ENCODE assay signal across 29 cellular contexts in the genomic region with DNA sequence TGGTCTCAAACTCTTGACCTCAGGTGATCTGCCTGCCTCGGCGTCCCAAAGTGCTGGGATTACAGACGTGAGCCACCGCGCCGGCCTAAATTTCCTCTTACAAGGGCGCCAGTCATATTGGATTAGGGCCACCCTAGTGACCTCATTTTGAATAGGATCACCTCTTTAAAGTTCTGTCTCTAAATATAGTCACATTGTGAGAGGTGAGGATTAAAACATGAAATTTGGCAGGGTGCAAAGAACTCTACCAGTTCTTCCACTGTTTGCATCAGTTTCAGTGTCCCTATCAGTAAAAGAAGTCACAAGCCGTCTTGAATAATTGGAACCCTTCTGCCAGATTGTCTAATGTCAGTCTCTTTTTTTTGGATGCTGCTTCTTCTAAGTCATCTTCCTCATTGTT. TPM values are rescaled to one million over a fixed set of nuclear protein-coding genes. Genes with fewer than 3 reads are reported as not detected.
DNase-seq lines count a peak whose midpoint lies in the region; ATAC-seq, FAIRE-seq and TF ChIP-seq lines count a peak whose summit lies in the region.
"Had no signal": no experiment of that assay in that cellular context is flagged by ENCODE, and none has a peak within 500 bp of the region (broad histone marks: within the 10 kb centered on the region; RNA-seq: fewer than 3 reads in every experiment).

No MANE protein-coding gene starts in this region.

- peak overlapping the region; percentile 69 for H3K27ac Mint-ChIP-seq in activated T-cell treated with anti-CD3 and anti-CD28 coated beads, Interleukin-2, amount 50 U/mL, for 24 hours
- H3K27ac Mint-ChIP-seq in H9 = peak overlapping the region in 1 of 3 experiments; percentile 98; a peak in 2 of 7 replicates
- H3K27ac Mint-ChIP-seq: activated CD4-positive, alpha-beta memory T cell treated with anti-CD3 and anti-CD28 coated beads, Interleukin-2, amount 10 ng/mL, durations not matched to agents 7 days and 5 days; natural killer cell treated with Interleukin-12 subunit alpha and Interleukin-12 subunit beta and Interleukin-15 and Interleukin-18, amount 100 ng/mL, for 72 hours had no signal

- no peak overlapping the region for H2BK5ac ChIP-seq in H9 (ENCODE audit: insufficient read length, low read length)

- no peak overlapping the region for H4K91ac ChIP-seq in H9 (ENCODE audit: insufficient read length, low read depth, low read length)

- H2AFZ ChIP-seq in H9 (ENCODE audit: low read length) = no peak overlapping the region
- no peak overlapping the region for H2AFZ ChIP-seq in GM12878 (ENCODE audit: control insufficient read depth, low read depth, low read length)

- H3K36me3 Mint-ChIP-seq in activated T-cell treated with anti-CD3 and anti-CD28 coated beads, Interleukin-2, amount 50 U/mL, for 24 hours (ENCODE audit: low read depth) = peaks cover 61% of the 10 kb centered on the region
- H3K36me3 Mint-ChIP-seq in activated T-cell treated with anti-CD3 and anti-CD28 coated beads, Interleukin-2, amount 50 U/mL, for 4 hours (ENCODE audit: insufficient read depth) = peaks cover 11% of the 10 kb centered on the region
- H3K36me3 Mint-ChIP-seq in H9 (ENCODE audit: insufficient read depth in 1 of 3, low read depth in 3 of 3) = peaks cover 3 to 4% (median 4%) of the 10 kb centered on the region in 3 experiments; a peak in 5 of 7 replicates
- H3K36me3 Mint-ChIP-seq: natural killer cell treated with Interleukin-12 subunit alpha and Interleukin-12 subunit beta and Interleukin-15 and Interleukin-18, amount 100 ng/mL, for 72 hours had no signal

- CTCF ChIA-PET in GM12878 (lab: Yijun Ruan, JAX) = no interaction called here

- no peak for TF ChIP-seq EP300 in GM12878 (IDR thresholded peaks at IDR 0.05; ENCODE audit: borderline replicate concordance in 1 of 2, control insufficient read depth in 1 of 2, low read depth in 2 of 2, low read length in 2 of 2)

- H3K4me1 Mint-ChIP-seq in activated T-cell treated with anti-CD3 and anti-CD28 coated beads, Interleukin-2, amount 50 U/mL, for 24 hours (ENCODE audit: low read depth) = peaks cover 67% of the 10 kb centered on the region
- peaks cover 60% of the 10 kb centered on the region for H3K4me1 Mint-ChIP-seq in activated T-cell treated with anti-CD3 and anti-CD28 coated beads, Interleukin-2, amount 50 U/mL, for 4 hours (ENCODE audit: low read depth)
- H3K4me1 Mint-ChIP-seq in H9 = peaks cover 46 to 55% of the 10 kb centered on the region in 2 experiments

- no TSS peak for BruUV-seq in GM12878 (replicated peaks; lab: Mats Ljungman, UMichigan)

- 0 out of 4 replicates have a peak, but pooled peaks cover 0 to 7% of the 10 kb centered on the region in 2 experiments for H3K36me3 ChIP-seq in GM12878 (ENCODE audit: control insufficient read depth in 2 of 2, insufficient read depth in 2 of 2, low read length in 1 of 2)
- no peaks in the 10 kb centered on the region for H3K36me3 ChIP-seq in rectal smooth muscle tissue (ENCODE audit: control insufficient read depth, insufficient read depth, low read length)
- H3K36me3 ChIP-seq: brain microvascular endothelial cell, colonic mucosa, HAP-1, upper lobe of left lung had no signal

- no peak overlapping the region for H2BK12ac ChIP-seq in H9 (ENCODE audit: insufficient read length, low read depth, low read length)

- intact Hi-C loops in GM12878 (cut with micrococcal nuclease; ENCODE audit: unreplicated experiment) = no loop called here

- ATAC-seq in activated T-cell treated with anti-CD3 and anti-CD28 coated beads, Interleukin-2, amount 50 U/mL, for 4 hours = no peak
- ATAC-seq in GM12878 = no peak
- ATAC-seq: natural killer cell treated with Interleukin-12 subunit alpha and Interleukin-12 subunit beta and Interleukin-15 and Interleukin-18, amount 100 ng/mL, for 72 hours had no signal

- no peak for TF ChIP-seq POLR2A in GM12878 (IDR thresholded peaks at IDR 0.05; ENCODE audit: low read depth, low read length)

- H2BK20ac ChIP-seq in H9 (ENCODE audit: low read depth, low read length, poor library complexity, severe bottlenecking) = no peak overlapping the region

- H3K9ac ChIP-seq in H9 (ENCODE audit: extremely low read depth, insufficient read length, low read length) (no peak overlapping the region), GM12878 (ENCODE audit: control insufficient read depth, insufficient read depth, low read length) (no peak overlapping the region), rectal smooth muscle tissue (ENCODE audit: low read length) (no peak overlapping the region)

- no peaks in the 10 kb centered on the region for H3K9me3 Mint-ChIP-seq in activated T-cell treated with anti-CD3 and anti-CD28 coated beads, Interleukin-2, amount 50 U/mL, for 24 hours
- no peaks in the 10 kb centered on the region for H3K9me3 Mint-ChIP-seq in activated T-cell treated with anti-CD3 and anti-CD28 coated beads, Interleukin-2, amount 50 U/mL, for 4 hours
- peaks cover 0 to 4% of the 10 kb centered on the region in 2 experiments; a peak in 4 of 5 replicates for H3K9me3 Mint-ChIP-seq in H9
- H3K9me3 Mint-ChIP-seq: activated CD4-positive, alpha-beta memory T cell treated with anti-CD3 and anti-CD28 coated beads, Interleukin-2, amount 10 ng/mL, durations not matched to agents 7 days and 5 days; natural killer cell treated with Interleukin-12 subunit alpha and Interleukin-12 subunit beta and Interleukin-15 and Interleukin-18, amount 100 ng/mL, for 72 hours had no signal

- H3K27me3 ChIP-seq in H9 (ENCODE audit: insufficient read depth, low read length) (no peaks in the 10 kb centered on the region), GM12878 (replicated peaks in 1 of 2; ENCODE audit: control insufficient read depth in 2 of 2, insufficient read depth in 2 of 2, low read length in 1 of 2) (no peaks in the 10 kb centered on the region), rectal smooth muscle tissue (ENCODE audit: control insufficient read depth, insufficient read depth, low read length) (no peaks in the 10 kb centered on the region)
- H3K27me3 ChIP-seq: brain microvascular endothelial cell, colonic mucosa, upper lobe of left lung had no signal

- RAD21 ChIA-PET in GM12878 (lab: Charles Lee; ENCODE audit: unreplicated experiment) = interaction anchor here (0.7 to 1.0 kb wide), 2 partner anchors 19 to 148 kb away, joined by 3 read pairs; no protein-coding TSS in a partner anchor

- no peak overlapping the region for H2AK5ac ChIP-seq in H9 (ENCODE audit: insufficient read length, low read length)

- no peak overlapping the region for H2BK120ac ChIP-seq in H9 (ENCODE audit: low read depth, low read length, poor library complexity, severe bottlenecking)

- no peaks in the 10 kb centered on the region for H3K23me2 ChIP-seq in H9 (ENCODE audit: insufficient read length, low read depth, low read length, poor library complexity, severe bottlenecking)

- no peak for TF ChIP-seq RAD21 in GM12878 (IDR thresholded peaks at IDR 0.05; ENCODE audit: insufficient read depth, low read depth, low read length)

- H3K18ac ChIP-seq in H9 (ENCODE audit: insufficient read length, low read depth, low read length) = no peak overlapping the region

- H4K8ac ChIP-seq in H9 (replicated peaks; ENCODE audit: insufficient read length, low read depth, low read length) = no peak overlapping the region

- WGBS in H9 (ENCODE audit: extremely low coverage, insufficient read length, low lambda C conversion rate) = no CpG with 5 or more reads among the region's 8 CpGs
- WGBS in GM12878 (ENCODE audit: insufficient coverage, insufficient replicate concordance, low lambda C conversion rate, missing lambda C conversion rate) = 98% methylated on average over 8 of the region's 8 CpGs

- no peak overlapping the region for H3K14ac ChIP-seq in H9 (ENCODE audit: insufficient read depth, low read length)

- H3K27ac ChIP-seq in H9 (ENCODE audit: insufficient read length, low read depth, low read length) (no peak overlapping the region), GM12878 (ENCODE audit: control insufficient read depth, insufficient read depth) (no peak overlapping the region), rectal smooth muscle tissue (ENCODE audit: low read depth, low read length) (peak overlapping the region; percentile 82)
- H3K27ac ChIP-seq: brain microvascular endothelial cell, colonic mucosa had no signal

- in situ Hi-C loops in GM12878 (cut with MboI) (no loop called here), KBM-7 (cut with MboI; ENCODE audit: low pct_unique_long_range_greater_than_20kb, low sequenced_read_pairs) (no loop called here)

- H3K27me3 Mint-ChIP-seq in activated T-cell treated with anti-CD3 and anti-CD28 coated beads, Interleukin-2, amount 50 U/mL, for 24 hours = no peaks in the 10 kb centered on the region
- H3K27me3 Mint-ChIP-seq in activated T-cell treated with anti-CD3 and anti-CD28 coated beads, Interleukin-2, amount 50 U/mL, for 4 hours (ENCODE audit: low read depth) = no peaks in the 10 kb centered on the region
- no peaks in the 10 kb centered on the region for H3K27me3 Mint-ChIP-seq in H9 (ENCODE audit: low read depth)
- H3K27me3 Mint-ChIP-seq: activated B cell treated with CpG ODN at 0.5 μM for 24 hours; activated CD4-positive, alpha-beta memory T cell treated with anti-CD3 and anti-CD28 coated beads, Interleukin-2, amount 10 ng/mL, durations not matched to agents 7 days and 5 days; natural killer cell treated with Interleukin-12 subunit alpha and Interleukin-12 subunit beta and Interleukin-15 and Interleukin-18, amount 100 ng/mL, for 72 hours had no signal

- FAIRE-seq in GM12878 (lab: Jason Lieb, UNC) (no peak), GM19239 (lab: Jason Lieb, UNC) (no peak)
- FAIRE-seq: A204.1, islet of Langerhans had no signal

- SMC1A ChIA-PET in GM12878 (lab: Charles Lee; ENCODE audit: uncharacterized antibody, unreplicated experiment) = no interaction called here

- peaks cover 10% of the 10 kb centered on the region for H3K4me1 ChIP-seq in H9 (ENCODE audit: insufficient read depth, low read length)
- H3K4me1 ChIP-seq in GM12878 (ENCODE audit: control insufficient read depth, insufficient read depth, low read length) = peaks cover 15% of the 10 kb centered on the region; the same call in 1 of the 2 replicates
- peaks cover 23% of the 10 kb centered on the region for H3K4me1 ChIP-seq in rectal smooth muscle tissue (ENCODE audit: control insufficient read depth, insufficient read depth, low read length)
- H3K4me1 ChIP-seq: colonic mucosa had no signal

- H3K56ac ChIP-seq in H9 (ENCODE audit: insufficient read length, low read depth, low read length) = no peak overlapping the region

- TF ChIP-seq CTCF in H9 (conservative IDR thresholded peaks at IDR 0.05) (no peak), GM12878 (IDR thresholded peaks at IDR 0.05 in 2 of 3, conservative IDR thresholded peaks at IDR 0.05 in 1 of 3; ENCODE audit: control insufficient read depth in 2 of 3, extremely low read depth in 1 of 3, insufficient read depth in 1 of 3, low read depth in 3 of 3, low read length in 3 of 3) (no peak)

- DNase-seq in activated T-cell treated with anti-CD3 and anti-CD28 coated beads, Interleukin-2, amount 50 U/mL, for 24 hours = no peak
- no peak for DNase-seq in activated T-cell treated with anti-CD3 and anti-CD28 coated beads, Interleukin-2, amount 50 U/mL, for 4 hours
- DNase-seq in H9 (no peak), GM12878 (ENCODE audit: low read depth, low spot score) (no peak), GM19239 (ENCODE audit: insufficient read length, low spot score) (no peak), NOMO-1 treated with DMSO at 0.1 percent for 48 hours (lab: John Stamatoyannopoulos, UW; ENCODE audit: unreplicated experiment) (no peak), KBM-7 (no peak)
- DNase-seq: activated B cell treated with CpG ODN at 0.5 μM for 24 hours; activated CD4-positive, alpha-beta memory T cell treated with anti-CD3 and anti-CD28 coated beads, Interleukin-2, amount 10 ng/mL, durations not matched to agents 7 days and 5 days; activated gamma-delta T cell treated with Interleukin-2 at 50 U/mL for 16 hours; brain microvascular endothelial cell; colonic mucosa; DND-41; effector memory CD4-positive, alpha-beta T cell; erythroblast; foreskin melanocyte; NCI-H1092 treated with DMSO at 0.1 percent for 48 hours; NCI-H1930; NCI-H2227 treated with DMSO at 0.1 percent for 48 hours; NCI-H69; SHP77; stimulated activated CD8-positive, alpha-beta memory T cell treated with anti-CD3 and anti-CD28 coated beads, Interleukin-4, amount 100 ng/mL, for 48 hours; T-helper 9 cell; upper lobe of left lung had no signal

- no peaks in the 10 kb centered on the region for H3K9me3 ChIP-seq in H9 (ENCODE audit: control insufficient read depth, low read depth, low read length)
- no peaks in the 10 kb centered on the region for H3K9me3 ChIP-seq in GM12878 (replicated peaks; ENCODE audit: control insufficient read depth, insufficient read depth, low read length)
- H3K9me3 ChIP-seq: colonic mucosa, HAP-1, upper lobe of left lung had no signal

- H3K23ac ChIP-seq in H9 (ENCODE audit: insufficient read length, low read depth, low read length) = no peak overlapping the region

- peaks cover 6% of the 10 kb centered on the region; the same call in 1 of the 2 replicates for H3K79me2 ChIP-seq in H9 (ENCODE audit: insufficient read depth, low read length)
- H3K79me2 ChIP-seq in GM12878 (ENCODE audit: control insufficient read depth, insufficient read depth, low read length) = peaks cover 77% of the 10 kb centered on the region

- no peaks in the 10 kb centered on the region for H4K20me1 ChIP-seq in H9 (ENCODE audit: control insufficient read depth, insufficient read depth, insufficient read length)
- H4K20me1 ChIP-seq in GM12878 (ENCODE audit: control insufficient read depth, insufficient read depth) = no peaks in the 10 kb centered on the region; the same call in 1 of the 2 replicates

- POLR2A ChIA-PET in GM12878 (lab: Charles Lee) = no interaction called here

- H3T11ph ChIP-seq in H9 (ENCODE audit: low read length) = no peak overlapping the region

- H3K79me1 ChIP-seq in H9 (ENCODE audit: insufficient read depth, low read depth, low read length, poor library complexity, severe bottlenecking) = peaks cover 11% of the 10 kb centered on the region

- H4K5ac ChIP-seq in H9 (ENCODE audit: insufficient read length, low read depth, low read length) = no peak overlapping the region

- no peak overlapping the region for H3K4me3 ChIP-seq in GM12878
- H3K4me3 ChIP-seq in rectal smooth muscle tissue (ENCODE audit: low read length) = no peak overlapping the region
- H3K4me3 ChIP-seq: colonic mucosa, HAP-1, upper lobe of left lung had no signal

- H3K4me2 ChIP-seq in H9 (ENCODE audit: insufficient read depth, insufficient read length, low read length) (peak overlapping the region; percentile 12), GM12878 (ENCODE audit: control insufficient read depth, insufficient read depth) (no peak overlapping the region)

- H2BK15ac ChIP-seq in H9 (ENCODE audit: low read depth, low read length) = no peak overlapping the region

- no peak overlapping the region for H3K4ac ChIP-seq in H9 (ENCODE audit: low read depth, low read length)

- no peak overlapping the region for H3K4me3 Mint-ChIP-seq in activated T-cell treated with anti-CD3 and anti-CD28 coated beads, Interleukin-2, amount 50 U/mL, for 24 hours
- no peak overlapping the region for H3K4me3 Mint-ChIP-seq in activated T-cell treated with anti-CD3 and anti-CD28 coated beads, Interleukin-2, amount 50 U/mL, for 4 hours
- H3K4me3 Mint-ChIP-seq in H9 = no peak overlapping the region; a peak in 1 of 5 replicates
- H3K4me3 Mint-ChIP-seq: activated B cell treated with CpG ODN at 0.5 μM for 24 hours; activated CD4-positive, alpha-beta memory T cell treated with anti-CD3 and anti-CD28 coated beads, Interleukin-2, amount 10 ng/mL, durations not matched to agents 7 days and 5 days; natural killer cell treated with Interleukin-12 subunit alpha and Interleukin-12 subunit beta and Interleukin-15 and Interleukin-18, amount 100 ng/mL, for 72 hours had no signal

RNA-seq across cellular contexts. Expression of a gene that starts 56.6 kb away (rescaled TPM):
- 100 to 1,000 TPM; 103 to 121 (median 118) TPM for total RNA-seq in activated T-cell treated with anti-CD3 and anti-CD28 coated beads, Interleukin-2, amount 50 U/mL, for 4 hours
- 22.3 and 23.3 TPM in 2 replicates for total RNA-seq in H9 (2021)
- 241 and 256 TPM in 2 replicates for total RNA-seq in GM12878 (2013; cell fraction: nucleolus; rRNA removed)
- 82.4 and 88.7 TPM in 2 replicates for total RNA-seq in GM12878 (2014; rRNA removed)
- total RNA-seq in GM12878 (2014; rRNA removed; fragmentation: Illumina TruSeq; extraction: Trizol) = 95.3 and 95.8 TPM in 2 replicates
- 87.4 and 96.2 TPM in 2 replicates for total RNA-seq in GM12878 (2021)
- polyA plus RNA-seq in GM12878 (2011; ENCODE audit: low read depth) = 30.3 TPM
- 92.6 and 114 TPM in 2 replicates for polyA plus RNA-seq in GM12878 (2011; rRNA removed)
- 60.3 and 60.4 TPM in 2 replicates for polyA plus RNA-seq in GM12878 (2011; cell fraction: cytosol; rRNA removed)
- 89.9 and 95.2 TPM in 2 replicates for polyA plus RNA-seq in GM12878 (2011; cell fraction: nucleus; rRNA removed)
- 38.3 and 50.2 TPM in 2 replicates for polyA plus RNA-seq in GM12878 (2012)
- polyA plus RNA-seq in GM12878 (2014; fragmentation: Illumina TruSeq; extraction: Trizol) = 78.2 and 94.6 TPM in 2 replicates
- 10 to 100 TPM; 16.9 to 18.0 TPM for polyA plus RNA-seq in GM12878 (2014; fragmentation: Nextera tagmentation; extraction: Ambion mirVana)
- polyA plus RNA-seq in GM12878 (2014; rRNA removed) = 62.4 and 66.0 TPM in 2 replicates
- polyA plus RNA-seq in GM12878 (2016; fragmentation: Nextera tagmentation; extraction: Ambion mirVana) = 10 to 100 TPM; 68.1 to 69.1 TPM
- polyA minus RNA-seq in GM12878 (2011; rRNA and poly(A)+ RNA removed) = 126 and 138 TPM in 2 replicates
- 52.3 and 52.4 TPM in 2 replicates for polyA minus RNA-seq in GM12878 (2011; cell fraction: cytosol; rRNA and poly(A)+ RNA removed)
- 48.2 and 66.5 TPM in 2 replicates for polyA minus RNA-seq in GM12878 (2011; cell fraction: nucleus; rRNA and poly(A)+ RNA removed)
